ENCODE assay signal across 8 cellular contexts in genomic region chr5:96256795-96257470, GRCh38.
DNase-seq lines count a peak whose midpoint lies in the region; ATAC-seq and TF ChIP-seq lines count a peak whose summit lies in the region.

No MANE protein-coding gene starts in this region.

- TF ChIP-seq CTCF in fibroblast of pulmonary artery (IDR thresholded peaks at IDR 0.05; ENCODE audit: low read length, missing control alignments) (no peak), omental fat pad (IDR thresholded peaks at IDR 0.05) (no peak)

- DNase-seq in AG20443 (ENCODE audit: low spot score) (peak; percentile 62), NCI-H2171 (lab: John Stamatoyannopoulos, UW) (peak; percentile 73), fibroblast of pulmonary artery (ENCODE audit: low read depth) (peak; percentile 83), omental fat pad (ENCODE audit: low spot score) (no peak), GM19240 (ENCODE audit: insufficient read length, low spot score) (no peak), OCI-M2 (lab: John Stamatoyannopoulos, UW; ENCODE audit: unreplicated experiment) (no peak)

- ATAC-seq in GM19035 (IDR thresholded peaks at IDR 0.05; ENCODE audit: unreplicated experiment) (peak; percentile 58), GM19324 (IDR thresholded peaks at IDR 0.05; ENCODE audit: low FRiP score, unreplicated experiment) (no peak), omental fat pad (ENCODE audit: low FRiP score) (no peak)

- H3K4me3 ChIP-seq in fibroblast of pulmonary artery (replicated peaks; ENCODE audit: low read depth, low read length), result no peak overlapping the region

Comparison
In these comparisons a context has a peak if more than half of its experiments do, and no peak if none do; other contexts are left out.
1. DNase-seq: peak in AG20443 (single experiment), NCI-H2171 (single experiment) and fibroblast of pulmonary artery (single experiment); none in omental fat pad (single experiment), GM19240 (single experiment) and OCI-M2 (single experiment).